Comparison of ENCODE assay signal across 17 cellular contexts in genomic region chr22:44186121-44186510, GRCh38. TPM values are rescaled to one million over a fixed set of nuclear protein-coding genes. Genes with fewer than 3 reads are reported as not detected.
DNase-seq lines count a peak whose midpoint lies in the region; ATAC-seq, FAIRE-seq and TF ChIP-seq lines count a peak whose summit lies in the region.
"Had no signal": no experiment of that assay in that cellular context is flagged by ENCODE, and none has a peak within 500 bp of the region (broad histone marks: within the 10 kb centered on the region; RNA-seq: fewer than 3 reads in every experiment).

No MANE protein-coding gene starts in this region.

- H3K4me3 ChIP-seq in A549 (no peak overlapping the region), H1 (ENCODE audit: extremely low read depth in 1 of 4, insufficient read depth in 2 of 4, low read depth in 3 of 4, low read length in 4 of 4) (no peak overlapping the region)
- H3K4me3 ChIP-seq in CD8-positive, alpha-beta T cell (ENCODE audit: low read depth, low read length): no peak overlapping the region
- H3K4me3 ChIP-seq: HAP-1 had no signal

- H4K8ac ChIP-seq in H1 (ENCODE audit: extremely low read depth, insufficient read depth, low read length): no peak overlapping the region

- POLR2A ChIA-PET in A549 (lab: Yijun Ruan, JAX) (no interaction called here), H1 (lab: Charles Lee; ENCODE audit: partially characterized antibody) (no interaction called here)
- POLR2A ChIA-PET in CD8-positive, alpha-beta T cell (lab: Charles Lee): no interaction called here

- ATAC-seq in A549: no peak
- no peak for ATAC-seq in CD8-positive, alpha-beta T cell

- 73% methylated on average over 1 of the region's 8 CpGs for WGBS in A549 (ENCODE audit: missing lambda C conversion rate)
- WGBS in H1 (ENCODE audit: extremely low coverage in 1 of 2, insufficient coverage in 1 of 2, insufficient read length in 1 of 2, insufficient replicate concordance in 2 of 2, low coverage in 1 of 2, low lambda C conversion rate in 2 of 2, missing lambda C conversion rate in 1 of 2), 2 experiments: 97% methylated on average over 8 of the region's 8 CpGs; no CpG with 5 or more reads in 1 of the 2 experiments

- no peak for DNase-seq in A549 (ENCODE audit: low read depth in 1 of 2, low spot score in 1 of 2)
- DNase-seq in CD8-positive, alpha-beta T cell: no peak
- DNase-seq in H1 (ENCODE audit: low read depth in 1 of 2, low spot score in 2 of 2): no peak
- peak; percentile 28 for DNase-seq in posterior vena cava (ENCODE audit: low spot score)
- DNase-seq in 8988T: no peak
- DNase-seq in midbrain (lab: John Stamatoyannopoulos, UW): no peak
- DNase-seq in NCI-H510A treated with DMSO at 0.1 percent for 48 hours (lab: John Stamatoyannopoulos, UW): no peak
- DNase-seq in NOMO-1 treated with DMSO at 0.1 percent for 48 hours (lab: John Stamatoyannopoulos, UW; ENCODE audit: unreplicated experiment): no peak
- DNase-seq: Calu3; CD4-positive, CD25-positive, alpha-beta regulatory T cell; DMS 273 treated with DMSO at 0.1 percent for 48 hours; GOT3; KBM-7 had no signal

- no peak overlapping the region for H2BK120ac ChIP-seq in H1 (replicated peaks; ENCODE audit: low read depth, low read length)

- H3K4me1 Mint-ChIP-seq in CD8-positive, alpha-beta T cell (ENCODE audit: low read depth): peaks cover 26% of the 10 kb centered on the region

- FAIRE-seq in A549 (lab: Jason Lieb, UNC) (no peak), H1 (lab: Jason Lieb, UNC) (no peak)
- FAIRE-seq: GM12891 had no signal

- H3K9me3 Mint-ChIP-seq in CD8-positive, alpha-beta T cell: no peaks in the 10 kb centered on the region
- H3K9me3 Mint-ChIP-seq: CD4-positive, CD25-positive, alpha-beta regulatory T cell had no signal

- no peak overlapping the region for H3K56ac ChIP-seq in H1 (replicated peaks; ENCODE audit: insufficient read length, low read depth, low read length)

- H3K27ac ChIP-seq in A549 (no peak overlapping the region), H1 (ENCODE audit: low read depth, low read length) (no peak overlapping the region)
- no peak overlapping the region for H3K27ac ChIP-seq in CD8-positive, alpha-beta T cell (ENCODE audit: low read depth, low read length)

- TF ChIP-seq CTCF in A549 (IDR thresholded peaks at IDR 0.05): no peak
- TF ChIP-seq CTCF in CD8-positive, alpha-beta T cell (IDR thresholded peaks at IDR 0.05): no peak
- TF ChIP-seq CTCF in H1 (IDR thresholded peaks at IDR 0.05; ENCODE audit: control extremely low read depth in 1 of 3, insufficient read depth in 1 of 3, low read depth in 1 of 3, low read length in 3 of 3): no peak

- no peak overlapping the region for H2AFZ ChIP-seq in H1 (ENCODE audit: low read length)

- H3K23ac ChIP-seq in H1 (ENCODE audit: insufficient read length): no peak overlapping the region

- H4K5ac ChIP-seq in H1 (ENCODE audit: insufficient read length, low read depth, low read length): no peak overlapping the region

- no peaks in the 10 kb centered on the region for H3K79me2 ChIP-seq in H1 (ENCODE audit: control insufficient read depth in 1 of 2, insufficient read depth in 2 of 2, low read length in 2 of 2)

- no peaks in the 10 kb centered on the region for H4K20me1 ChIP-seq in H1 (replicated peaks in 1 of 2; ENCODE audit: control insufficient read depth in 1 of 2, insufficient read depth in 2 of 2, low read length in 2 of 2)

- peaks cover 8% of the 10 kb centered on the region for H3K36me3 ChIP-seq in CD8-positive, alpha-beta T cell (ENCODE audit: insufficient read depth, low read length)
- H3K36me3 ChIP-seq in H1 (ENCODE audit: control insufficient read depth in 2 of 4, insufficient read depth in 4 of 4, low read length in 3 of 4): no peaks in the 10 kb centered on the region
- H3K36me3 ChIP-seq: HAP-1 had no signal

- H2BK15ac ChIP-seq in H1 (ENCODE audit: low read length): no peak overlapping the region

- peaks cover 31% of the 10 kb centered on the region for H3K36me3 Mint-ChIP-seq in CD8-positive, alpha-beta T cell

- H3K4me3 Mint-ChIP-seq in CD8-positive, alpha-beta T cell: no peak overlapping the region

- H3K14ac ChIP-seq in H1 (ENCODE audit: insufficient read length): no peak overlapping the region

- no peaks in the 10 kb centered on the region for H3K27me3 Mint-ChIP-seq in CD8-positive, alpha-beta T cell (ENCODE audit: low read depth)
- H3K27me3 Mint-ChIP-seq: CD4-positive, CD25-positive, alpha-beta regulatory T cell had no signal

- H3K4ac ChIP-seq in H1 (replicated peaks; ENCODE audit: insufficient read length, low read depth, low read length): no peak overlapping the region

- CTCF ChIA-PET in A549 (lab: Yijun Ruan, JAX) (interaction anchor here (0.6 kb wide), 1 partner anchor 533 kb away, joined by 6 read pairs; no protein-coding TSS in a partner anchor), H1 (lab: Charles Lee; ENCODE audit: partially characterized antibody) (interaction anchor here (1.2 kb wide), 1 partner anchor 441 kb away, joined by 4 read pairs; no protein-coding TSS in a partner anchor)
- CTCF ChIA-PET in CD8-positive, alpha-beta T cell (lab: Charles Lee): interaction anchor here (0.6 to 1.5 kb wide), 2 partner anchors 10 to 193 kb away, joined by 3 to 4 read pairs; no protein-coding TSS in a partner anchor

- no peak overlapping the region for H2BK5ac ChIP-seq in H1 (ENCODE audit: low read depth, low read length)

- no peak overlapping the region for H2AK5ac ChIP-seq in H1 (ENCODE audit: low read depth, low read length)

- TF ChIP-seq POLR2A in A549 (IDR thresholded peaks at IDR 0.05; ENCODE audit: low read length) (no peak), H1 (IDR thresholded peaks at IDR 0.05; ENCODE audit: control extremely low read depth in 1 of 2, low read depth in 2 of 2, low read length in 2 of 2) (no peak)

- no peaks in the 10 kb centered on the region for H3K23me2 ChIP-seq in H1 (ENCODE audit: low read depth, low read length)

- peak overlapping the region; percentile 7; the same call in 1 of the 2 replicates for H2BK12ac ChIP-seq in H1 (ENCODE audit: low read depth, low read length)

- H4K91ac ChIP-seq in H1 (replicated peaks; ENCODE audit: insufficient read length, low read length): no peak overlapping the region

- H3K27me3 ChIP-seq in CD8-positive, alpha-beta T cell (ENCODE audit: insufficient read depth, low read length): no peaks in the 10 kb centered on the region
- no peaks in the 10 kb centered on the region for H3K27me3 ChIP-seq in H1 (replicated peaks in 1 of 4; ENCODE audit: control insufficient read depth in 3 of 4, extremely low read depth in 1 of 4, insufficient read depth in 3 of 4, low read length in 3 of 4)

- no peaks in the 10 kb centered on the region for H3K79me1 ChIP-seq in H1 (ENCODE audit: low read depth, low read length)

- TF ChIP-seq RAD21 in A549 (conservative IDR thresholded peaks at IDR 0.05 in 1 of 2, IDR thresholded peaks at IDR 0.05 in 1 of 2): no peak
- TF ChIP-seq RAD21 in H1 (IDR thresholded peaks at IDR 0.05 in 1 of 2, conservative IDR thresholded peaks at IDR 0.05 in 1 of 2; ENCODE audit: low read depth in 2 of 2, low read length in 2 of 2): no peak

- peak overlapping the region; percentile 55 for H3K27ac Mint-ChIP-seq in CD8-positive, alpha-beta T cell
- H3K27ac Mint-ChIP-seq: CD4-positive, CD25-positive, alpha-beta regulatory T cell had no signal

- no peaks in the 10 kb centered on the region for H3K4me1 ChIP-seq in A549
- peaks cover 16% of the 10 kb centered on the region for H3K4me1 ChIP-seq in CD8-positive, alpha-beta T cell (ENCODE audit: insufficient read depth, low read length)
- peaks cover 0 to 7% (median 1%) of the 10 kb centered on the region in 4 experiments; a peak in 1 of 7 replicates for H3K4me1 ChIP-seq in H1 (replicated peaks in 1 of 4; ENCODE audit: control insufficient read depth in 3 of 4, insufficient read depth in 4 of 4, low read length in 3 of 4)
- H3K4me1 ChIP-seq: HAP-1 had no signal

- H3K9ac ChIP-seq in H1 (replicated peaks in 1 of 4; ENCODE audit: extremely low read depth in 1 of 4, low read depth in 3 of 4, low read length in 3 of 4): no peak overlapping the region

- H3K4me2 ChIP-seq in A549: no peak overlapping the region
- H3K4me2 ChIP-seq in H1 (ENCODE audit: insufficient read depth in 1 of 2, low read depth in 2 of 2, low read length in 2 of 2): no peak overlapping the region

- no peak overlapping the region for H3K18ac ChIP-seq in H1 (ENCODE audit: extremely low read depth, low read length)

- no peaks in the 10 kb centered on the region for H3K9me3 ChIP-seq in A549
- no peaks in the 10 kb centered on the region for H3K9me3 ChIP-seq in CD8-positive, alpha-beta T cell (ENCODE audit: low read length)
- no peaks in the 10 kb centered on the region for H3K9me3 ChIP-seq in H1 (ENCODE audit: insufficient read depth in 2 of 2, low read depth in 1 of 2, low read length in 1 of 2)
- H3K9me3 ChIP-seq: HAP-1 had no signal

- TF ChIP-seq EP300 in A549 (IDR thresholded peaks at IDR 0.05) (no peak), H1 (IDR thresholded peaks at IDR 0.05; ENCODE audit: borderline replicate concordance in 1 of 2, low read depth in 2 of 2, low read length in 2 of 2) (no peak)

- intact Hi-C loops in CD8-positive, alpha-beta T cell (cut with DNase I, micrococcal nuclease): loop anchor here (10.0 kb wide), 4 partner anchors 371 to 519 kb away; partner anchors contain the start of genes EFCAB6 (in 1 of the 2) and PRR5 (in 1 of the 2)
- intact Hi-C loops in posterior vena cava (cut with DNase I): no loop called here

- H2BK20ac ChIP-seq in H1 (ENCODE audit: low read length): no peak overlapping the region

TF ChIP-seq in A549, 52 proteins besides CTCF, POLR2A, EP300 and RAD21 (continues in another document):
- peak; percentile 34 for TF ChIP-seq ZFP36 (IDR thresholded peaks at IDR 0.05; ENCODE audit: borderline replicate concordance, partially characterized antibody)

TF ChIP-seq in H1, 55 proteins besides CTCF, POLR2A, EP300 and RAD21 (continues in another document):
- no peak for TF ChIP-seq KDM4A (IDR thresholded peaks at IDR 0.05; ENCODE audit: low read depth, low read length, severe bottlenecking)

RNA-seq across cellular contexts. Expression of gene PARVG, which starts 5.4 kb away (rescaled TPM):
- polyA plus RNA-seq in A549 (2011; rRNA removed) (not detected in 2 replicates), A549 (2017; fragmentation: RNase III; extraction: RNeasy Plus Mini Kit Qiagen cat#74134 plus additional on column Dnase treatment) (0.04 TPM in 1 of 3 replicates, not detected in the others), H1 (2011; rRNA removed) (0.80 and 1.5 TPM in 2 replicates)
- polyA plus RNA-seq in A549 (2012; cell fraction: cytosol; rRNA removed): not detected in 2 replicates
- 0.04 TPM in 1 of 2 replicates, not detected in the other for polyA plus RNA-seq in A549 (2012; cell fraction: nucleus; rRNA removed)
- polyA minus RNA-seq in A549 (2011; rRNA and poly(A)+ RNA removed): not detected in 2 replicates
- total RNA-seq in CD8-positive, alpha-beta T cell: 100 to 1,000 TPM; 122 to 124 TPM
- total RNA-seq in H1 (2021; fragmentation: NEBNext Ultra II Directional; extraction: Animal tissue kit (Norgen Biotek cat#: 25700)): 0.37 and 0.50 TPM in 2 replicates
- polyA plus RNA-seq in H1 (2011; cell fraction: cytosol; rRNA removed): 1.7 TPM
- 3.1 TPM for polyA plus RNA-seq in H1 (2011; cell fraction: nucleus; rRNA removed)
- 0.17 to 0.80 TPM (median 0.41 TPM) in 4 replicates for polyA plus RNA-seq in H1 (2012, experiment 1 of 2)
- polyA plus RNA-seq in H1 (2012, experiment 2 of 2): 0.45 TPM
- 0.95 TPM for polyA plus RNA-seq in H1 (2013, experiment 1 of 2)
- polyA plus RNA-seq in H1 (2013, experiment 2 of 2): 0.42 TPM
- polyA minus RNA-seq in H1 (2011; rRNA and poly(A)+ RNA removed): 0.60 and 0.93 TPM in 2 replicates
- 0.81 TPM for polyA minus RNA-seq in H1 (2011; cell fraction: cytosol; rRNA and poly(A)+ RNA removed)
- polyA minus RNA-seq in H1 (2011; cell fraction: nucleus; rRNA and poly(A)+ RNA removed): 1.5 TPM
- total RNA-seq in posterior vena cava: 10 to 100 TPM in 1 of 2 donors, 1 to 10 TPM in 1; 9.8 to 14.7 TPM
- total RNA-seq: A172, Calu3 had no signal
- polyA plus RNA-seq: BJ had no signal

Comparison
In these comparisons a context has a peak if more than half of its experiments do, and no peak if none do; other contexts are left out.
1. RNA of gene PARVG, which starts 5.4 kb away (total RNA-seq): 122 to 124 TPM in CD8-positive, alpha-beta T cell; 9.8 to 14.7 TPM in posterior vena cava and 0.37 to 0.50 TPM in H1; every median in the first group is over 4 times any median in the second.
2. intact Hi-C loops: an anchor here in CD8-positive, alpha-beta T cell (10.0 kb wide); none called in posterior vena cava.